Comparison of ENCODE assay signal across 17 cellular contexts in the genomic region with DNA sequence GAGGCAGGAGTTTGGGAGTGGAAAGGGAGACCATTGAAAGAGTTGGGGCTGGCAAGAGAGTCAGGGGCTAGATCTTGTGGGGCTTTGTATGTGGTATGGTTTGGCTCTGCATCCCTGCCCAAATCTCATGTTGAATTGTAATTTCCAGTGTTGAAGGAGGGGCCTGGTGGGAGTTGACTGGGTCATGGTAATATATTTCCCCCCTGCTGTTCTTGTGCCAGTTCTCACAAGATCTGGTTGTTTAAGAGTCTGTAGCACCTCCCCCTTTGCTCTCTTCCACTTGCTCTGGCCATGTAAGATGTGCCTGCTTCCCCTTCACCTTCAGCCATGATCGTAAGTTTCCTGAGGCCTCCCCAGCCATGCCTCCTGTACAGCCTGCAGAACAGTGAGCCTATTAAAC. TPM values are rescaled to one million over a fixed set of nuclear protein-coding genes. Genes with fewer than 3 reads are reported as not detected.
DNase-seq lines count a peak whose midpoint lies in the region; ATAC-seq, FAIRE-seq and TF ChIP-seq lines count a peak whose summit lies in the region.
"Had no signal": no experiment of that assay in that cellular context is flagged by ENCODE, and none has a peak within 500 bp of the region (broad histone marks: within the 10 kb centered on the region; RNA-seq: fewer than 3 reads in every experiment).

No MANE protein-coding gene starts in this region.

- H3K27ac Mint-ChIP-seq in nephron progenitor cell = peak overlapping the region; percentile 62

- BruUV-seq in A673 (replicated peaks; lab: Mats Ljungman, UMichigan) (no TSS peak), K562 (replicated peaks; lab: Mats Ljungman, UMichigan) (no TSS peak)

- no peaks in the 10 kb centered on the region for H3K79me2 ChIP-seq in K562 (ENCODE audit: control insufficient read depth, insufficient read depth, low read length)

- CTCF ChIA-PET in A673 (lab: Charles Lee) = no interaction called here
- CTCF ChIA-PET in K562 (lab: Yijun Ruan, JAX; ENCODE audit: low intra/inter-chr PET ratio) = no interaction called here

- H3K9me3 ChIP-seq in A673 (ENCODE audit: low read depth, low read length, poor library complexity, severe bottlenecking) = no peaks in the 10 kb centered on the region
- H3K9me3 ChIP-seq in K562 (replicated peaks; ENCODE audit: control insufficient read depth, insufficient read depth, low read depth, low read length) = no peaks in the 10 kb centered on the region
- no peaks in the 10 kb centered on the region for H3K9me3 ChIP-seq in left lung
- H3K9me3 ChIP-seq: HAP-1 had no signal

- intact Hi-C loops in A673 (cut with micrococcal nuclease; ENCODE audit: unreplicated experiment) = no loop called here
- intact Hi-C loops in K562 (cut with micrococcal nuclease) = no loop called here
- intact Hi-C loops in left lung (cut with DNase I) = no loop called here

- in situ Hi-C loops in K562 (cut with MboI) = no loop called here

- POLR2A ChIA-PET in A673 (lab: Charles Lee; ENCODE audit: low non-redundant PET) = no interaction called here
- POLR2A ChIA-PET in K562 (lab: Yijun Ruan, JAX) = interaction anchor here (0.8 kb wide), 1 partner anchor 135 kb away, joined by 3 read pairs; a partner anchor contains a TSS

- no peaks in the 10 kb centered on the region for H3K36me3 ChIP-seq in A673 (ENCODE audit: insufficient read depth, low read length, poor library complexity, severe bottlenecking)
- no peaks in the 10 kb centered on the region for H3K36me3 ChIP-seq in K562 (ENCODE audit: control insufficient read depth, insufficient read depth, low read length)
- no peaks in the 10 kb centered on the region for H3K36me3 ChIP-seq in left lung
- H3K36me3 ChIP-seq: BLaER1 treated with 17β-estradiol and CSF1 and Interleukin-3, amounts not matched to agents 10 nM and 100 nM; HAP-1 had no signal

- FAIRE-seq in K562 (lab: Jason Lieb, UNC) = no peak
- FAIRE-seq: D721Med had no signal

- H3K27ac ChIP-seq in A673 (ENCODE audit: low read depth, low read length, poor library complexity, severe bottlenecking) (no peak overlapping the region), K562 (ENCODE audit: extremely low read depth, low read depth, low read length) (no peak overlapping the region), left lung (no peak overlapping the region)
- H3K27ac ChIP-seq: BLaER1 treated with 17β-estradiol and CSF1 and Interleukin-3, amounts not matched to agents 10 nM and 100 nM; PC-9; RWPE1 had no signal

- peaks cover 26% of the 10 kb centered on the region for H3K4me1 ChIP-seq in A673 (ENCODE audit: insufficient read depth, low read length, poor library complexity, severe bottlenecking)
- peaks cover 12 to 19% of the 10 kb centered on the region in 2 experiments for H3K4me1 ChIP-seq in K562 (replicated peaks in 1 of 2; ENCODE audit: control insufficient read depth in 2 of 2, insufficient read depth in 2 of 2, low read length in 2 of 2)
- peaks cover 7 to 11% of the 10 kb centered on the region in 2 donors for H3K4me1 ChIP-seq in left lung
- H3K4me1 ChIP-seq: HAP-1 had no signal

- H3K27me3 Mint-ChIP-seq in nephron progenitor cell (ENCODE audit: low read depth, poor library complexity) = peaks cover 11% of the 10 kb centered on the region

- 90% methylated on average over 1 of the region's 1 CpG for WGBS in K562 (ENCODE audit: insufficient coverage, low coverage, missing lambda C conversion rate)

- TF ChIP-seq EP300 in K562 (IDR thresholded peaks at IDR 0.05; ENCODE audit: low read length) = no peak

- no peak overlapping the region for H3K4me3 Mint-ChIP-seq in nephron progenitor cell
- H3K4me3 Mint-ChIP-seq: CD8-positive, alpha-beta memory T cell had no signal

- H3K9me1 ChIP-seq in K562 (ENCODE audit: control insufficient read depth, insufficient read depth, low read length) = no peaks in the 10 kb centered on the region

- no peak overlapping the region for H3K4me2 ChIP-seq in K562 (ENCODE audit: insufficient read depth, low read length)
- H3K4me2 ChIP-seq: PC-9 had no signal

- H3K9me3 Mint-ChIP-seq in nephron progenitor cell = peaks cover 28% of the 10 kb centered on the region
- H3K9me3 Mint-ChIP-seq: CD8-positive, alpha-beta memory T cell had no signal

- H3K4me1 Mint-ChIP-seq in nephron progenitor cell = peaks cover 65% of the 10 kb centered on the region
- H3K4me1 Mint-ChIP-seq: CD8-positive, alpha-beta memory T cell had no signal

- H3K27me3 ChIP-seq in A673 (replicated peaks; ENCODE audit: insufficient read depth, low read depth, low read length, poor library complexity) (no peaks in the 10 kb centered on the region), K562 (ENCODE audit: control insufficient read depth in 2 of 2, insufficient read depth in 2 of 2, low read length in 2 of 2) (no peaks in the 10 kb centered on the region), left lung (no peaks in the 10 kb centered on the region)
- H3K27me3 ChIP-seq: BLaER1 treated with 17β-estradiol and CSF1 and Interleukin-3, amounts not matched to agents 10 nM and 100 nM had no signal

- no peak overlapping the region; the same call in 1 of the 2 replicates for H2AFZ ChIP-seq in K562 (ENCODE audit: low read depth, low read length)
- H2AFZ ChIP-seq: PC-9 had no signal

- no peaks in the 10 kb centered on the region for H3K36me3 Mint-ChIP-seq in nephron progenitor cell (ENCODE audit: low read depth)
- H3K36me3 Mint-ChIP-seq: CD8-positive, alpha-beta memory T cell had no signal

- H4K20me1 ChIP-seq in K562 (replicated peaks; ENCODE audit: control insufficient read depth, insufficient read depth, low read length) = no peaks in the 10 kb centered on the region
- H4K20me1 ChIP-seq: BLaER1 treated with 17β-estradiol and CSF1 and Interleukin-3, amounts not matched to agents 10 nM and 100 nM had no signal

- TF ChIP-seq CTCF in A673 (conservative IDR thresholded peaks at IDR 0.05; ENCODE audit: low read depth, low read length) = no peak
- no peak for TF ChIP-seq CTCF in K562 (IDR thresholded peaks at IDR 0.05 in 2 of 3, conservative IDR thresholded peaks at IDR 0.05 in 1 of 3; ENCODE audit: insufficient read depth in 2 of 3, low read depth in 1 of 3, low read length in 3 of 3)
- TF ChIP-seq CTCF in nephron progenitor cell (IDR thresholded peaks at IDR 0.05) = no peak
- TF ChIP-seq CTCF in left lung (IDR thresholded peaks at IDR 0.05) = no peak

- TF ChIP-seq POLR2A in K562 (conservative IDR thresholded peaks at IDR 0.05) = no peak

- H3K4me3 ChIP-seq in A673 (ENCODE audit: low read depth, low read length, poor library complexity, severe bottlenecking) (no peak overlapping the region), K562 (no peak overlapping the region), left lung (no peak overlapping the region)
- H3K4me3 ChIP-seq: BLaER1 treated with 17β-estradiol and CSF1 and Interleukin-3, amounts not matched to agents 10 nM and 100 nM; HAP-1; PC-9 had no signal

- no peak for TF ChIP-seq RAD21 in K562 (CRISPR knock-in tag; conservative IDR thresholded peaks at IDR 0.05 in 1 of 2, IDR thresholded peaks at IDR 0.05 in 1 of 2)

- no peak overlapping the region for H3K9ac ChIP-seq in K562 (ENCODE audit: insufficient read depth in 1 of 2, low read depth in 2 of 2, low read length in 2 of 2)
- H3K9ac ChIP-seq: BLaER1 treated with 17β-estradiol and CSF1 and Interleukin-3, amounts not matched to agents 10 nM and 100 nM had no signal

- ATAC-seq in K562 (no peak), GM19035 (IDR thresholded peaks at IDR 0.05; ENCODE audit: unreplicated experiment) (no peak), left lung (no peak)

- DNase-seq in A673 (ENCODE audit: low spot score) (peak; percentile 63), HT1080 (ENCODE audit: low read depth) (peak; percentile 59), K562 (ENCODE audit: extremely low read depth in 1 of 4, low spot score in 3 of 4) (no peak), nephron progenitor cell (no peak), left lung (no peak), SKM-1 treated with dmso at 0.1 percent for 144 hours (lab: John Stamatoyannopoulos, UW; ENCODE audit: unreplicated experiment) (no peak)
- DNase-seq: CD8-positive, alpha-beta memory T cell; DMS79; NCI-H1694 treated with DMSO at 0.1 percent for 48 hours; NCI-H226; NCI-H524 treated with DMSO at 0.1 percent for 48 hours; PC-9 had no signal

RNA-seq across cellular contexts. Expression of a gene that starts 10.1 kb away (rescaled TPM):
- 21.9 and 26.9 TPM in 2 replicates for total RNA-seq in A673 (2021)
- 3.1 and 4.8 TPM in 2 replicates for total RNA-seq in HT1080 (2014; rRNA removed; shearing (Covaris generic))
- polyA plus RNA-seq in HT1080 (2015; cell fraction: cytosol; rRNA removed) = 2.7 and 3.6 TPM in 2 replicates
- polyA plus RNA-seq in HT1080 (2015; cell fraction: nucleus; rRNA removed) = 1.4 and 2.4 TPM in 2 replicates
- 21.2 and 46.4 TPM in 2 replicates for total RNA-seq in K562 (2011; cell fraction: chromatin; rRNA removed; ENCODE audit: low replicate concordance)
- total RNA-seq in K562 (2011; cell fraction: nucleolus; rRNA removed) = 27.3 and 33.0 TPM in 2 replicates
- 19.3 and 24.0 TPM in 2 replicates for total RNA-seq in K562 (2011; cell fraction: nucleoplasm; rRNA removed)
- total RNA-seq in K562 (2014; rRNA removed) = 17.6 and 19.8 TPM in 2 replicates
- total RNA-seq in K562 (2014; rRNA removed; fragmentation: Illumina TruSeq; extraction: Trizol) = 2.0 and 3.7 TPM in 2 replicates
- 8.9 and 10.3 TPM in 2 replicates for total RNA-seq in K562 (2015; rRNA removed; fragmentation: Illumina TruSeq; extraction: Trizol)
- 42.6 and 46.2 TPM in 2 replicates for total RNA-seq in K562 (2021)
- polyA plus RNA-seq in K562 (2011; rRNA removed) = 15.5 and 17.7 TPM in 2 replicates
- polyA plus RNA-seq in K562 (2011; cell fraction: cytosol; rRNA removed) = 18.3 and 41.7 TPM in 2 replicates
- polyA plus RNA-seq in K562 (2011; cell fraction: nucleus; rRNA removed) = 25.8 and 42.6 TPM in 2 replicates
- 15.9 and 29.1 TPM in 2 replicates for polyA plus RNA-seq in K562 (2012)
- polyA plus RNA-seq in K562 (2014; fragmentation: Illumina TruSeq; extraction: Trizol) = 25.1 and 31.8 TPM in 2 replicates
- under 1 TPM; 0.15 to 0.25 TPM for polyA plus RNA-seq in K562 (2014; fragmentation: Nextera tagmentation; extraction: Ambion mirVana)
- 28.2 and 29.7 TPM in 2 replicates for polyA plus RNA-seq in K562 (2014; rRNA removed)
- polyA minus RNA-seq in K562 (2011; rRNA and poly(A)+ RNA removed) = 6.1 and 11.2 TPM in 2 replicates
- polyA minus RNA-seq in K562 (2011; cell fraction: cytosol; rRNA and poly(A)+ RNA removed) = 22.8 and 26.0 TPM in 2 replicates
- 13.3 and 13.9 TPM in 2 replicates for polyA minus RNA-seq in K562 (2011; cell fraction: nucleus; rRNA and poly(A)+ RNA removed)
- 10 to 100 TPM; 10.8 to 13.3 TPM for total RNA-seq in left lung
- polyA plus RNA-seq: CD8-positive, alpha-beta memory T cell had no signal

RNA-seq across cellular contexts. Expression of a gene that starts 22.6 kb away (rescaled TPM):
- 5.3 and 8.6 TPM in 2 replicates for total RNA-seq in A673 (2021)
- total RNA-seq in HT1080 (2014; rRNA removed; shearing (Covaris generic)) = not detected in 2 replicates
- 0.14 and 0.19 TPM in 2 replicates for polyA plus RNA-seq in HT1080 (2015; cell fraction: cytosol; rRNA removed)
- 1.7 and 2.6 TPM in 2 replicates for polyA plus RNA-seq in HT1080 (2015; cell fraction: nucleus; rRNA removed)
- total RNA-seq in K562 (2011; cell fraction: chromatin; rRNA removed; ENCODE audit: low replicate concordance) = 4.5 and 6.1 TPM in 2 replicates
- total RNA-seq in K562 (2011; cell fraction: nucleolus; rRNA removed) = 4.7 and 5.5 TPM in 2 replicates
- total RNA-seq in K562 (2011; cell fraction: nucleoplasm; rRNA removed) = 4.4 and 5.5 TPM in 2 replicates
- total RNA-seq in K562 (2014; rRNA removed) = 0.36 and 0.61 TPM in 2 replicates
- 0.35 and 0.40 TPM in 2 replicates for total RNA-seq in K562 (2014; rRNA removed; fragmentation: Illumina TruSeq; extraction: Trizol)
- 0.07 and 0.11 TPM in 2 replicates for total RNA-seq in K562 (2015; rRNA removed; fragmentation: Illumina TruSeq; extraction: Trizol)
- 0.85 and 1.0 TPM in 2 replicates for total RNA-seq in K562 (2021)
- 0.22 and 0.49 TPM in 2 replicates for polyA plus RNA-seq in K562 (2011; rRNA removed)
- polyA plus RNA-seq in K562 (2011; cell fraction: cytosol; rRNA removed) = 0.15 and 0.35 TPM in 2 replicates
- polyA plus RNA-seq in K562 (2011; cell fraction: nucleus; rRNA removed) = 1.4 and 1.9 TPM in 2 replicates
- 1.0 and 15.0 TPM in 2 replicates for polyA plus RNA-seq in K562 (2012)
- polyA plus RNA-seq in K562 (2014; fragmentation: Illumina TruSeq; extraction: Trizol) = 0.73 and 0.86 TPM in 2 replicates
- polyA plus RNA-seq in K562 (2014; fragmentation: Nextera tagmentation; extraction: Ambion mirVana) = under 1 TPM; 0.27 to 0.62 TPM
- 1.3 TPM in 2 replicates for polyA plus RNA-seq in K562 (2014; rRNA removed)
- 0.28 and 0.66 TPM in 2 replicates for polyA minus RNA-seq in K562 (2011; rRNA and poly(A)+ RNA removed)
- not detected in 2 replicates for polyA minus RNA-seq in K562 (2011; cell fraction: cytosol; rRNA and poly(A)+ RNA removed)
- 0.67 and 2.3 TPM in 2 replicates for polyA minus RNA-seq in K562 (2011; cell fraction: nucleus; rRNA and poly(A)+ RNA removed)
- 10 to 100 TPM in 1 of 2 donors, 1 to 10 TPM in 1; 3.8 to 14.6 TPM for total RNA-seq in left lung

RNA-seq across cellular contexts. Expression of a gene that starts 36.2 kb away (rescaled TPM):
- total RNA-seq in A673 (2021) = 23.3 and 28.1 TPM in 2 replicates
- total RNA-seq in HT1080 (2014; rRNA removed; shearing (Covaris generic)) = 61.3 and 65.3 TPM in 2 replicates
- polyA plus RNA-seq in HT1080 (2015; cell fraction: cytosol; rRNA removed) = 28.5 and 34.3 TPM in 2 replicates
- 155 and 159 TPM in 2 replicates for polyA plus RNA-seq in HT1080 (2015; cell fraction: nucleus; rRNA removed)
- 196 and 689 TPM in 2 replicates for total RNA-seq in K562 (2011; cell fraction: chromatin; rRNA removed; ENCODE audit: low replicate concordance)
- 626 and 786 TPM in 2 replicates for total RNA-seq in K562 (2011; cell fraction: nucleolus; rRNA removed)
- total RNA-seq in K562 (2011; cell fraction: nucleoplasm; rRNA removed) = 287 and 362 TPM in 2 replicates
- total RNA-seq in K562 (2014; rRNA removed) = 92.7 and 125 TPM in 2 replicates
- 18.6 and 32.4 TPM in 2 replicates for total RNA-seq in K562 (2014; rRNA removed; fragmentation: Illumina TruSeq; extraction: Trizol)
- total RNA-seq in K562 (2015; rRNA removed; fragmentation: Illumina TruSeq; extraction: Trizol) = 55.1 and 55.3 TPM in 2 replicates
- total RNA-seq in K562 (2021) = 105 and 106 TPM in 2 replicates
- polyA plus RNA-seq in K562 (2011; rRNA removed) = 148 and 226 TPM in 2 replicates
- 155 and 315 TPM in 2 replicates for polyA plus RNA-seq in K562 (2011; cell fraction: cytosol; rRNA removed)
- polyA plus RNA-seq in K562 (2011; cell fraction: nucleus; rRNA removed) = 2,057 and 2,412 TPM in 2 replicates
- polyA plus RNA-seq in K562 (2012) = 65.8 and 82.0 TPM in 2 replicates
- 92.0 and 101 TPM in 2 replicates for polyA plus RNA-seq in K562 (2014; fragmentation: Illumina TruSeq; extraction: Trizol)
- polyA plus RNA-seq in K562 (2014; fragmentation: Nextera tagmentation; extraction: Ambion mirVana) = 1 to 10 TPM in 1 of 2 experiments, under 1 TPM in 1; 0.97 to 3.3 TPM
- polyA plus RNA-seq in K562 (2014; rRNA removed) = 133 and 139 TPM in 2 replicates
- polyA minus RNA-seq in K562 (2011; rRNA and poly(A)+ RNA removed) = 33.8 and 64.4 TPM in 2 replicates
- polyA minus RNA-seq in K562 (2011; cell fraction: cytosol; rRNA and poly(A)+ RNA removed) = 109 and 120 TPM in 2 replicates
- 200 TPM in 2 replicates for polyA minus RNA-seq in K562 (2011; cell fraction: nucleus; rRNA and poly(A)+ RNA removed)
- 10 to 100 TPM; 64.1 to 71.4 TPM for total RNA-seq in left lung

RNA-seq across cellular contexts. Expression of a gene that starts 39.9 kb away (rescaled TPM):
- 2,291 and 2,484 TPM in 2 replicates for total RNA-seq in A673 (2021)
- total RNA-seq in HT1080 (2014; rRNA removed; shearing (Covaris generic)) = 334 and 1,409 TPM in 2 replicates
- 1,209 and 1,293 TPM in 2 replicates for polyA plus RNA-seq in HT1080 (2015; cell fraction: cytosol; rRNA removed)
- 216 and 230 TPM in 2 replicates for polyA plus RNA-seq in HT1080 (2015; cell fraction: nucleus; rRNA removed)
- total RNA-seq in K562 (2011; cell fraction: chromatin; rRNA removed; ENCODE audit: low replicate concordance) = 340 and 424 TPM in 2 replicates
- total RNA-seq in K562 (2011; cell fraction: nucleolus; rRNA removed) = 235 and 254 TPM in 2 replicates
- total RNA-seq in K562 (2011; cell fraction: nucleoplasm; rRNA removed) = 466 and 809 TPM in 2 replicates
- total RNA-seq in K562 (2014; rRNA removed) = 542 and 714 TPM in 2 replicates
- total RNA-seq in K562 (2014; rRNA removed; fragmentation: Illumina TruSeq; extraction: Trizol) = 854 and 941 TPM in 2 replicates
- 794 and 802 TPM in 2 replicates for total RNA-seq in K562 (2015; rRNA removed; fragmentation: Illumina TruSeq; extraction: Trizol)
- 1,987 and 1,991 TPM in 2 replicates for total RNA-seq in K562 (2021)
- polyA plus RNA-seq in K562 (2011; rRNA removed) = 692 and 749 TPM in 2 replicates
- polyA plus RNA-seq in K562 (2011; cell fraction: cytosol; rRNA removed) = 753 and 1,113 TPM in 2 replicates
- 360 and 464 TPM in 2 replicates for polyA plus RNA-seq in K562 (2011; cell fraction: nucleus; rRNA removed)
- 2,840 and 5,114 TPM in 2 replicates for polyA plus RNA-seq in K562 (2012)
- polyA plus RNA-seq in K562 (2014; fragmentation: Illumina TruSeq; extraction: Trizol) = 2,369 and 3,146 TPM in 2 replicates
- 100 to 1,000 TPM; 370 to 426 TPM for polyA plus RNA-seq in K562 (2014; fragmentation: Nextera tagmentation; extraction: Ambion mirVana)
- polyA plus RNA-seq in K562 (2014; rRNA removed) = 1,104 and 1,916 TPM in 2 replicates
- polyA minus RNA-seq in K562 (2011; rRNA and poly(A)+ RNA removed) = 797 and 971 TPM in 2 replicates
- 687 and 1,035 TPM in 2 replicates for polyA minus RNA-seq in K562 (2011; cell fraction: cytosol; rRNA and poly(A)+ RNA removed)
- polyA minus RNA-seq in K562 (2011; cell fraction: nucleus; rRNA and poly(A)+ RNA removed) = 101 and 228 TPM in 2 replicates
- total RNA-seq in left lung = 1,000 to 10,000 TPM; 3,536 to 5,494 TPM

Comparison
In these comparisons a context has a peak if more than half of its experiments do, and no peak if none do; other contexts are left out.
1. DNase-seq: peak in A673 (single experiment) and HT1080 (single experiment); none in K562 (0 of 4), nephron progenitor cell (single experiment), left lung (0 of 2) and SKM-1 treated with dmso at 0.1 percent for 144 hours (single experiment).